In the genomic region with DNA sequence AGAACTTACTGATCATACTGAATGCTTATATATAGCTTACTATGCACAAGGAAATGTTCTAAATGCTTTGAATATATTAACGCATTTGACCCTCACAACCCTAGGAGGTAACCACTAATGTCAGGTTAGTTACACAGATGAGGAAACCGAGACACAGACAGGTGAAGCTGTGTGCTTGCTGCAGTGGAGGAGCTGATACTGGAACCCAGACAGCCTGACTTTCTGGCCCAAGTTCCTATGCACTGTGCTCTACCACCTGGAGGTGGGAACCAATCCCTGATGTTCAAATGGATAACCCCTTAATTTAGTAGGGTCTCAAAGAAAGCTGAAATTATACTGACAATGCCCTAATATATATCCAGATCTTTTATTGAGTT, we compare ENCODE assay signal across 14 cellular contexts.
DNase-seq lines count a peak whose midpoint lies in the region; ATAC-seq, FAIRE-seq and TF ChIP-seq lines count a peak whose summit lies in the region.
"Had no signal": no experiment of that assay in that cellular context is flagged by ENCODE, and none has a peak within 500 bp of the region (broad histone marks: within the 10 kb centered on the region; RNA-seq: fewer than 3 reads in every experiment).

No MANE protein-coding gene starts in this region.

- H3K9me3 ChIP-seq in GM12878 (replicated peaks; ENCODE audit: control insufficient read depth, insufficient read depth, low read length) = no peaks in the 10 kb centered on the region

- peak; percentile 17 for ATAC-seq in GM18502 (IDR thresholded peaks at IDR 0.05; ENCODE audit: poor library complexity, unreplicated experiment)
- peak; percentile 22 for ATAC-seq in GM19467 (IDR thresholded peaks at IDR 0.05; ENCODE audit: unreplicated experiment)
- ATAC-seq in HG03066 (IDR thresholded peaks at IDR 0.05; ENCODE audit: low read depth, unreplicated experiment) = peak; percentile 12
- ATAC-seq in GM12878 = peak; percentile 35

- no peak for TF ChIP-seq EP300 in GM12878 (IDR thresholded peaks at IDR 0.05; ENCODE audit: borderline replicate concordance in 1 of 2, control insufficient read depth in 1 of 2, low read depth in 2 of 2, low read length in 2 of 2)

- no peaks in the 10 kb centered on the region; a peak in 2 of 4 replicates for H3K27me3 ChIP-seq in GM12878 (replicated peaks in 1 of 2; ENCODE audit: control insufficient read depth in 2 of 2, insufficient read depth in 2 of 2, low read length in 1 of 2)

- no peak overlapping the region for H2AFZ ChIP-seq in GM12878 (ENCODE audit: control insufficient read depth, low read depth, low read length)

- no peak overlapping the region for H3K9ac ChIP-seq in GM12878 (ENCODE audit: control insufficient read depth, insufficient read depth, low read length)

- TF ChIP-seq POLR2A in GM12878 (IDR thresholded peaks at IDR 0.05; ENCODE audit: low read depth, low read length) = no peak

- H3K4me1 ChIP-seq in GM12878 (ENCODE audit: control insufficient read depth, insufficient read depth, low read length) = peaks cover 9% of the 10 kb centered on the region

- SMC1A ChIA-PET in GM12878 (lab: Charles Lee; ENCODE audit: uncharacterized antibody, unreplicated experiment) = interaction anchor here (0.6 to 11.5 kb wide), 5 partner anchors 10 to 163 kb away, joined by 3 to 122 read pairs (median 4); no protein-coding TSS in a partner anchor

- POLR2A ChIA-PET in GM12878 (lab: Charles Lee) = interaction anchor here (0.9 to 1.0 kb wide), 2 partner anchors 47 to 66 kb away, joined by 3 to 4 read pairs; no protein-coding TSS in a partner anchor

- no peak overlapping the region for H3K4me2 ChIP-seq in GM12878 (ENCODE audit: control insufficient read depth, insufficient read depth)

- H4K20me1 ChIP-seq in GM12878 (ENCODE audit: control insufficient read depth, insufficient read depth) = no peaks in the 10 kb centered on the region

- WGBS in GM12878 (ENCODE audit: insufficient coverage, insufficient replicate concordance, low lambda C conversion rate, missing lambda C conversion rate) = 0% methylated on average over 2 of the region's 2 CpGs

- TF ChIP-seq RAD21 in GM12878 (IDR thresholded peaks at IDR 0.05; ENCODE audit: insufficient read depth, low read depth, low read length) = no peak

- in situ Hi-C loops in GM12878 (cut with MboI) = no loop called here

- no peak for TF ChIP-seq CTCF in GM12878 (IDR thresholded peaks at IDR 0.05 in 2 of 3, conservative IDR thresholded peaks at IDR 0.05 in 1 of 3; ENCODE audit: control insufficient read depth in 2 of 3, extremely low read depth in 1 of 3, insufficient read depth in 1 of 3, low read depth in 3 of 3, low read length in 3 of 3)

- no peak overlapping the region for H3K4me3 ChIP-seq in GM12878
- H3K4me3 ChIP-seq: lung had no signal

- no peaks in the 10 kb centered on the region for H3K36me3 ChIP-seq in GM12878 (ENCODE audit: control insufficient read depth in 2 of 2, insufficient read depth in 2 of 2, low read length in 1 of 2)

- no peak for FAIRE-seq in GM12878 (lab: Jason Lieb, UNC)

- CTCF ChIA-PET in GM12878 (lab: Yijun Ruan, JAX) = interaction anchor here (0.9 to 11.7 kb wide), 8 partner anchors 9 to 308 kb away, joined by 3 to 204 read pairs (median 4); no protein-coding TSS in a partner anchor

- H3K79me2 ChIP-seq in GM12878 (ENCODE audit: control insufficient read depth, insufficient read depth, low read length) = no peaks in the 10 kb centered on the region

- DNase-seq in GM12878 (ENCODE audit: low read depth, low spot score) = no peak
- no peak for DNase-seq in NCI-H2081 treated with DMSO at 0.1 percent for 48 hours (lab: John Stamatoyannopoulos, UW)
- no peak for DNase-seq in activated CD4-positive, CD25-positive, alpha-beta regulatory T cell (lab: John Stamatoyannopoulos, UW)
- DNase-seq in ureter (ENCODE audit: low spot score) = no peak
- DNase-seq in dermis blood vessel endothelial cell = no peak
- DNase-seq: activated effector memory CD4-positive, alpha-beta T cell treated with Interleukin-2 at 50 U/mL for 16 hours; hypothalamus; NCI-H187; nucleus accumbens; SW 1271 had no signal

- RAD21 ChIA-PET in GM12878 (lab: Charles Lee; ENCODE audit: unreplicated experiment) = interaction anchor here (0.7 to 7.2 kb wide), 5 partner anchors 16 to 253 kb away, joined by 3 to 59 read pairs (median 3); no protein-coding TSS in a partner anchor

- no TSS peak for BruUV-seq in GM12878 (replicated peaks; lab: Mats Ljungman, UMichigan)

- no peak overlapping the region for H3K27ac ChIP-seq in GM12878 (ENCODE audit: control insufficient read depth, insufficient read depth)

- intact Hi-C loops in GM12878 (cut with micrococcal nuclease; ENCODE audit: unreplicated experiment) = no loop called here

TF ChIP-seq in GM12878, 131 proteins besides CTCF, POLR2A, EP300 and RAD21:
- TF ChIP-seq, protein P1, sequence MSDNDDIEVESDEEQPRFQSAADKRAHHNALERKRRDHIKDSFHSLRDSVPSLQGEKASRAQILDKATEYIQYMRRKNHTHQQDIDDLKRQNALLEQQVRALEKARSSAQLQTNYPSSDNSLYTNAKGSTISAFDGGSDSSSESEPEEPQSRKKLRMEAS (IDR thresholded peaks at IDR 0.05; ENCODE audit: low read depth, low read length) = no peak
- TF ChIP-seq BRCA1 (IDR thresholded peaks at IDR 0.05; ENCODE audit: low read depth, low read length) (no peak), POLR2AphosphoS5 (IDR thresholded peaks at IDR 0.05; ENCODE audit: low read length) (no peak), DPF2 (IDR thresholded peaks at IDR 0.05) (no peak), RELA (IDR thresholded peaks at IDR 0.05; ENCODE audit: borderline replicate concordance, partially characterized antibody) (no peak), NFXL1 (IDR thresholded peaks at IDR 0.05; ENCODE audit: borderline replicate concordance) (no peak), RBBP5 (conservative IDR thresholded peaks at IDR 0.05) (no peak), SRF (IDR thresholded peaks at IDR 0.05; ENCODE audit: low read depth in 2 of 2, low read length in 2 of 2) (no peak), BACH1 (IDR thresholded peaks at IDR 0.05; ENCODE audit: borderline replicate concordance) (no peak), BHLHE40 (IDR thresholded peaks at IDR 0.05; ENCODE audit: borderline replicate concordance in 1 of 2, low read depth in 2 of 2, low read length in 1 of 2) (no peak; a peak in 1 of 4 replicates), PML (IDR thresholded peaks at IDR 0.05; ENCODE audit: low read length) (no peak), TAF1 (IDR thresholded peaks at IDR 0.05; ENCODE audit: borderline replicate concordance, low read depth, low read length) (no peak)
- TF ChIP-seq, protein P2, sequence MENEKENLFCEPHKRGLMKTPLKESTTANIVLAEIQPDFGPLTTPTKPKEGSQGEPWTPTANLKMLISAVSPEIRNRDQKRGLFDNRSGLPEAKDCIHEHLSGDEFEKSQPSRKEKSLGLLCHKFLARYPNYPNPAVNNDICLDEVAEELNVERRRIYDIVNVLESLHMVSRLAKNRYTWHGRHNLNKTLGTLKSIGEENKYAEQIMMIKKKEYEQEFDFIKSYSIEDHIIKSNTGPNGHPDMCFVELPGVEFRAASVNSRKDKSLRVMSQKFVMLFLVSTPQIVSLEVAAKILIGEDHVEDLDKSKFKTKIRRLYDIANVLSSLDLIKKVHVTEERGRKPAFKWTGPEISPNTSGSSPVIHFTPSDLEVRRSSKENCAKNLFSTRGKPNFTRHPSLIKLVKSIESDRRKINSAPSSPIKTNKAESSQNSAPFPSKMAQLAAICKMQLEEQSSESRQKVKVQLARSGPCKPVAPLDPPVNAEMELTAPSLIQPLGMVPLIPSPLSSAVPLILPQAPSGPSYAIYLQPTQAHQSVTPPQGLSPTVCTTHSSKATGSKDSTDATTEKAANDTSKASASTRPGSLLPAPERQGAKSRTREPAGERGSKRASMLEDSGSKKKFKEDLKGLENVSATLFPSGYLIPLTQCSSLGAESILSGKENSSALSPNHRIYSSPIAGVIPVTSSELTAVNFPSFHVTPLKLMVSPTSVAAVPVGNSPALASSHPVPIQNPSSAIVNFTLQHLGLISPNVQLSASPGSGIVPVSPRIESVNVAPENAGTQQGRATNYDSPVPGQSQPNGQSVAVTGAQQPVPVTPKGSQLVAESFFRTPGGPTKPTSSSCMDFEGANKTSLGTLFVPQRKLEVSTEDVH (IDR thresholded peaks at IDR 0.05; ENCODE audit: low read depth, partially characterized antibody) = no peak
- TF ChIP-seq, protein P3, sequence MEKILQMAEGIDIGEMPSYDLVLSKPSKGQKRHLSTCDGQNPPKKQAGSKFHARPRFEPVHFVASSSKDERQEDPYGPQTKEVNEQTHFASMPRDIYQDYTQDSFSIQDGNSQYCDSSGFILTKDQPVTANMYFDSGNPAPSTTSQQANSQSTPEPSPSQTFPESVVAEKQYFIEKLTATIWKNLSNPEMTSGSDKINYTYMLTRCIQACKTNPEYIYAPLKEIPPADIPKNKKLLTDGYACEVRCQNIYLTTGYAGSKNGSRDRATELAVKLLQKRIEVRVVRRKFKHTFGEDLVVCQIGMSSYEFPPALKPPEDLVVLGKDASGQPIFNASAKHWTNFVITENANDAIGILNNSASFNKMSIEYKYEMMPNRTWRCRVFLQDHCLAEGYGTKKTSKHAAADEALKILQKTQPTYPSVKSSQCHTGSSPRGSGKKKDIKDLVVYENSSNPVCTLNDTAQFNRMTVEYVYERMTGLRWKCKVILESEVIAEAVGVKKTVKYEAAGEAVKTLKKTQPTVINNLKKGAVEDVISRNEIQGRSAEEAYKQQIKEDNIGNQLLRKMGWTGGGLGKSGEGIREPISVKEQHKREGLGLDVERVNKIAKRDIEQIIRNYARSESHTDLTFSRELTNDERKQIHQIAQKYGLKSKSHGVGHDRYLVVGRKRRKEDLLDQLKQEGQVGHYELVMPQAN (conservative IDR thresholded peaks at IDR 0.05) = no peak
- TF ChIP-seq, protein P4, sequence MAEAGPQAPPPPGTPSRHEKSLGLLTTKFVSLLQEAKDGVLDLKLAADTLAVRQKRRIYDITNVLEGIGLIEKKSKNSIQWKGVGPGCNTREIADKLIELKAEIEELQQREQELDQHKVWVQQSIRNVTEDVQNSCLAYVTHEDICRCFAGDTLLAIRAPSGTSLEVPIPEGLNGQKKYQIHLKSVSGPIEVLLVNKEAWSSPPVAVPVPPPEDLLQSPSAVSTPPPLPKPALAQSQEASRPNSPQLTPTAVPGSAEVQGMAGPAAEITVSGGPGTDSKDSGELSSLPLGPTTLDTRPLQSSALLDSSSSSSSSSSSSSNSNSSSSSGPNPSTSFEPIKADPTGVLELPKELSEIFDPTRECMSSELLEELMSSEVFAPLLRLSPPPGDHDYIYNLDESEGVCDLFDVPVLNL (IDR thresholded peaks at IDR 0.05; ENCODE audit: low read depth, low read length) = no peak
